In the genomic region with DNA sequence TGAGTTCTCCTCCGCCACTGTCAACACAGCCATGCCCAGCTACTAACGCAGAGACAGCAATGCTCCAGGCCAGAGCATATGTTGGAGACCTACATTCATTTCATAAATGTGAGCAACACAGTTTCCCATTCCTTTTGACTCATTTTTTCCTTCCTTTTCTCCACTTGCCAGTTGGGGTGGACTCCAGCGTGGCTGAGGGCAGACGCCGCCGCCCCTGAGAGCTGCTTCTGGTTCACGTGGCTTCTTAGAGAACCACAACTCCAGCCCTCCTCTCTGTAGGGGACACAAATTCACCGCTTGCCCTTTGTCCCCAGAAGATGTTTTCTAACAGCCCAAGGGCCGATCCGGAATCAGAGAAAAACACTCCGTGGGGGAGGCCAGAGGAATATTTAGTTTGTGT, we compare ENCODE assay signal across 13 cellular contexts.
DNase-seq lines count a peak whose midpoint lies in the region; ATAC-seq lines count a peak whose summit lies in the region.
"Had no signal": no experiment of that assay in that cellular context is flagged by ENCODE, and none has a peak within 500 bp of the region (broad histone marks: within the 10 kb centered on the region; RNA-seq: fewer than 3 reads in every experiment).

No MANE protein-coding gene starts in this region.

- ATAC-seq in GM21529 (IDR thresholded peaks at IDR 0.05; ENCODE audit: unreplicated experiment), result no peak
- ATAC-seq: heart right ventricle, PC-3 had no signal

- H3K79me2 ChIP-seq in ACC112 (ENCODE audit: control insufficient read depth, insufficient read depth, low read length, unreplicated experiment), result no peaks in the 10 kb centered on the region

- H3K36me3 ChIP-seq in ACC112 (ENCODE audit: insufficient read depth, low read length), result no peaks in the 10 kb centered on the region
- H3K36me3 ChIP-seq: BE2C, heart right ventricle had no signal

- H3K27ac ChIP-seq in ACC112 (ENCODE audit: low read depth, low read length), result peak overlapping the region; percentile 40; the same call in 1 of the 2 replicates

- H3K27me3 ChIP-seq in ACC112 (ENCODE audit: insufficient read depth, low read length), result no peaks in the 10 kb centered on the region
- H3K27me3 ChIP-seq: BE2C had no signal

- H3K4me3 ChIP-seq in ACC112 (ENCODE audit: low read depth, low read length), result no peak overlapping the region
- H3K4me3 ChIP-seq: heart right ventricle had no signal

- peaks cover 28% of the 10 kb centered on the region for H3K4me1 ChIP-seq in ACC112 (ENCODE audit: control insufficient read depth, insufficient read depth, low read length, unreplicated experiment)
- H3K4me1 ChIP-seq: BE2C had no signal

- peak overlapping the region; percentile 57 for H2AFZ ChIP-seq in ACC112 (ENCODE audit: low read length, unreplicated experiment)

- DNase-seq in GM04504 (ENCODE audit: low read depth) (peak; percentile 43), brain pericyte (ENCODE audit: low read depth, low spot score) (peak; percentile 78), non-pigmented ciliary epithelial cell (ENCODE audit: low read depth) (peak; percentile 18), SW 1271 (lab: John Stamatoyannopoulos, UW) (no peak), NCI-H1092 treated with DMSO at 0.1 percent for 48 hours (lab: John Stamatoyannopoulos, UW) (no peak), NCI-H1417 treated with DMSO at 0.1 percent for 48 hours (lab: John Stamatoyannopoulos, UW) (no peak)
- DNase-seq: BE2C, DMS79, heart right ventricle, NCI-H510A, PC-3 had no signal

Comparison
In these comparisons a context has a peak if more than half of its experiments do, and no peak if none do; other contexts are left out.
1. DNase-seq: peak in GM04504 (single experiment), brain pericyte (single experiment) and non-pigmented ciliary epithelial cell (single experiment); none in SW 1271 (0 of 2), NCI-H1092 treated with DMSO at 0.1 percent for 48 hours (single experiment) and NCI-H1417 treated with DMSO at 0.1 percent for 48 hours (single experiment).